12 cellular contexts compared by ENCODE assay signal in the genomic region with DNA sequence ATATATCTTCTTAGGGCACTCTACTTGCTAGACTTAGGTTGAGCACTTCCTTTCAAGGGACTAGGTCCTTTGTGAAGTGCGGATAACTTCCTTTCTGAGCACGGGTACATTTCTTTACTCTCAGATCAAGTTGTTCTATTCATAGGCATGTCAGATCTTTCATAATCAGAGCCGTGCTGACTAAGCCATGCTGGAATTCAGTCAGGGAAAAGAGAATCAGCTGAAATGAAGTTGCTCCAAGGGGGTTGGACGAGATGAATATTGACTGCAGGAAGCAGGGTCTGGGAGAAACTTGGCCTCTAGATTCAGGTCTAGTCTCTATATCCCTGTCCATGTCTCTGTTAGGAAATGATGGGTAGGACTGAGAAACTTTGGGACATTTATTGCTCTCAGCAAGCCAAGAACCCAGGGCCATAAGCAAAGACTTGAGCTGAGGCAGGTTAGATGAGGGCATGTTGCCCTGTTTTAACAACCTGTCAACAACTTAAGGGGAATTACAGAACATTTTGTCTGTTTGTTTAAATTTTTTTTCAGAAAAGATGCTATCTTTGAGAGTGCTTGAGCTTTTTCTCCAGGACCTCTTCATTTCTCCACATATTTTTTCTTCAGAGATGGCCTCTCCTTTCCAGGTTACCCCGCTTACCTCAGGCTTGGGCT. TPM values are rescaled to one million over a fixed set of nuclear protein-coding genes. Genes with fewer than 3 reads are reported as not detected.
DNase-seq lines count a peak whose midpoint lies in the region; ATAC-seq and TF ChIP-seq lines count a peak whose summit lies in the region.
"Had no signal": no experiment of that assay in that cellular context is flagged by ENCODE, and none has a peak within 500 bp of the region (broad histone marks: within the 10 kb centered on the region; RNA-seq: fewer than 3 reads in every experiment).

No MANE protein-coding gene starts in this region.

- ATAC-seq in body of pancreas (peak; percentile 53), left cardiac atrium (peak; percentile 81 to 92), GM19395 (IDR thresholded peaks at IDR 0.05; ENCODE audit: unreplicated experiment) (no peak)
- ATAC-seq: SK-N-SH treated with all-trans-retinoic acid at 6 μM for 48 hours had no signal

- H3K9me3 ChIP-seq in body of pancreas, result no peaks in the 10 kb centered on the region

- no peaks in the 10 kb centered on the region for H3K4me1 Mint-ChIP-seq in activated CD4-positive, alpha-beta T cell treated with anti-CD3 and anti-CD28 coated beads, Interleukin-2, amount 10 ng/mL, durations not matched to agents 24 days and 14 days

- H3K27me3 Mint-ChIP-seq in activated CD4-positive, alpha-beta T cell treated with anti-CD3 and anti-CD28 coated beads, Interleukin-2, amount 10 ng/mL, durations not matched to agents 24 days and 14 days, result peaks cover 15% of the 10 kb centered on the region
- H3K27me3 Mint-ChIP-seq: dendritic cell treated with granulocyte-macrophage colony-stimulating factor and Interleukin-4, amounts not matched to agents 40 ng/mL and 50 ng/mL, for 4 days had no signal

- no peak for TF ChIP-seq CTCF in body of pancreas (IDR thresholded peaks at IDR 0.05)

- H3K9me3 Mint-ChIP-seq in activated CD4-positive, alpha-beta T cell treated with anti-CD3 and anti-CD28 coated beads, Interleukin-2, amount 10 ng/mL, durations not matched to agents 24 days and 14 days, result no peaks in the 10 kb centered on the region
- H3K9me3 Mint-ChIP-seq: dendritic cell treated with granulocyte-macrophage colony-stimulating factor and Interleukin-4, amounts not matched to agents 40 ng/mL and 50 ng/mL, for 4 days had no signal

- WGBS in body of pancreas, 2 donors, result 55 to 60% methylated on average over 5 of the region's 5 CpGs

- intact Hi-C loops in body of pancreas (cut with DNase I), result no loop called here
- intact Hi-C loops in left cardiac atrium (cut with DNase I), result no loop called here
- intact Hi-C loops in activated CD4-positive, alpha-beta T cell treated with anti-CD3 and anti-CD28 coated beads, Interleukin-2, amount 10 ng/mL, durations not matched to agents 24 days and 14 days (cut with micrococcal nuclease), result no loop called here

- no peak for TF ChIP-seq POLR2A in body of pancreas (IDR thresholded peaks at IDR 0.05)

- no peak overlapping the region for H3K4me3 Mint-ChIP-seq in activated CD4-positive, alpha-beta T cell treated with anti-CD3 and anti-CD28 coated beads, Interleukin-2, amount 10 ng/mL, durations not matched to agents 24 days and 14 days
- H3K4me3 Mint-ChIP-seq: dendritic cell treated with granulocyte-macrophage colony-stimulating factor and Interleukin-4, amounts not matched to agents 40 ng/mL and 50 ng/mL, for 4 days had no signal

- H3K27ac Mint-ChIP-seq in activated CD4-positive, alpha-beta T cell treated with anti-CD3 and anti-CD28 coated beads, Interleukin-2, amount 10 ng/mL, durations not matched to agents 24 days and 14 days, result no peak overlapping the region
- H3K27ac Mint-ChIP-seq: dendritic cell treated with granulocyte-macrophage colony-stimulating factor and Interleukin-4, amounts not matched to agents 40 ng/mL and 50 ng/mL, for 4 days had no signal

- no peak overlapping the region for H3K4me3 ChIP-seq in body of pancreas

- H3K27ac ChIP-seq in body of pancreas, result no peak overlapping the region

- DNase-seq in HCEC 1CT (peak; percentile 87), body of pancreas (peak in 2 of 4 donors; percentile 11 to 46), left cardiac atrium (no peak), smooth muscle cell of the brain vasculature (ENCODE audit: low read depth, low spot score) (peak; percentile 45), SHP77 treated with DMSO at 0.1 percent for 48 hours (lab: John Stamatoyannopoulos, UW) (no peak), NOMO-1 treated with dmso at 0.1 percent for 144 hours (lab: John Stamatoyannopoulos, UW; ENCODE audit: unreplicated experiment) (no peak)
- DNase-seq in activated CD4-positive, alpha-beta T cell treated with anti-CD3 and anti-CD28 coated beads, Interleukin-2, amount 10 ng/mL, durations not matched to agents 24 days and 14 days, result no peak
- DNase-seq: NCI-H2029 treated with DMSO at 0.1 percent for 48 hours; stimulated activated CD4-positive, alpha-beta T cell treated with anti-CD3 and anti-CD28 coated beads, Interleukin-4, amount 100 ng/mL, for 24 hours had no signal

- H3K36me3 ChIP-seq in body of pancreas (replicated peaks in 1 of 2; ENCODE audit: insufficient read depth in 1 of 2, low read depth in 2 of 2), result no peaks in the 10 kb centered on the region

- H3K36me3 Mint-ChIP-seq in activated CD4-positive, alpha-beta T cell treated with anti-CD3 and anti-CD28 coated beads, Interleukin-2, amount 10 ng/mL, durations not matched to agents 24 days and 14 days (ENCODE audit: low read depth), result no peaks in the 10 kb centered on the region

- H3K4me1 ChIP-seq in body of pancreas, result peaks cover 19% of the 10 kb centered on the region

- H3K27me3 ChIP-seq in body of pancreas, result no peaks in the 10 kb centered on the region

RNA-seq across cellular contexts. Expression of a gene that starts 28.3 kb away (rescaled TPM):
- total RNA-seq in body of pancreas (1 to 10 TPM; 4.9 to 5.6 TPM), left cardiac atrium (10 to 100 TPM in 1 of 2 donors, 1 to 10 TPM in 1; 4.6 to 22.8 TPM)
- 1.4 TPM in 2 replicates for total RNA-seq in activated CD4-positive, alpha-beta T cell treated with anti-CD3 and anti-CD28 coated beads, Interleukin-2, amount 10 ng/mL, durations not matched to agents 24 days and 14 days

Comparison
In these comparisons a context has a peak if more than half of its experiments do, and no peak if none do; other contexts are left out.
1. DNase-seq: peak in HCEC 1CT (single experiment) and smooth muscle cell of the brain vasculature (single experiment); none in left cardiac atrium (single experiment), SHP77 treated with DMSO at 0.1 percent for 48 hours (single experiment), activated CD4-positive, alpha-beta T cell treated with anti-CD3 and anti-CD28 coated beads, Interleukin-2, amount 10 ng/mL, durations not matched to agents 24 days and 14 days (single experiment) and NOMO-1 treated with dmso at 0.1 percent for 144 hours (single experiment).